ENCODE assay signal across 1 cellular context in the genomic region with DNA sequence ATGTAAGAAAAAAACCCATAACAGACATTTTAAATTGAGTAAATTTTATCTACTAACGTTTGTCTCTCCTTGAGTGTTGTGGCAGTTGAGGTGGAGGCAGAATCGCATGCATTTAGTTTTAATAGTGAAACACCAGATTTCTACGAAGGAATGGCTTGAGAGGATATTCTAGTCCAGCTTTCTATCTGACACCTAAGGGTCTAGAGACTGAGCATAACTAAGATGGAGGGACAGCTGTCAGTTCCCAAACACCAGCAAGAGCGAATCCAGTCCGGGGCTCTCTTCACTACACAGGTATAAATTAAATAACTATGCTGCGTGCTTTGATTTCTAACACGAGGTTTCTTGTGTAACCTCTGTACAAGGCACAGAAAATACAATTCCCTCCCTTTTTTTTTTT.
TF ChIP-seq lines count a peak whose summit lies in the region.

No MANE protein-coding gene starts in this region.

TF ChIP-seq in K562, 482 proteins besides CTCF, POLR2A, EP300 and RAD21 (continued from another document and continues in another):
- TF ChIP-seq, protein P1, sequence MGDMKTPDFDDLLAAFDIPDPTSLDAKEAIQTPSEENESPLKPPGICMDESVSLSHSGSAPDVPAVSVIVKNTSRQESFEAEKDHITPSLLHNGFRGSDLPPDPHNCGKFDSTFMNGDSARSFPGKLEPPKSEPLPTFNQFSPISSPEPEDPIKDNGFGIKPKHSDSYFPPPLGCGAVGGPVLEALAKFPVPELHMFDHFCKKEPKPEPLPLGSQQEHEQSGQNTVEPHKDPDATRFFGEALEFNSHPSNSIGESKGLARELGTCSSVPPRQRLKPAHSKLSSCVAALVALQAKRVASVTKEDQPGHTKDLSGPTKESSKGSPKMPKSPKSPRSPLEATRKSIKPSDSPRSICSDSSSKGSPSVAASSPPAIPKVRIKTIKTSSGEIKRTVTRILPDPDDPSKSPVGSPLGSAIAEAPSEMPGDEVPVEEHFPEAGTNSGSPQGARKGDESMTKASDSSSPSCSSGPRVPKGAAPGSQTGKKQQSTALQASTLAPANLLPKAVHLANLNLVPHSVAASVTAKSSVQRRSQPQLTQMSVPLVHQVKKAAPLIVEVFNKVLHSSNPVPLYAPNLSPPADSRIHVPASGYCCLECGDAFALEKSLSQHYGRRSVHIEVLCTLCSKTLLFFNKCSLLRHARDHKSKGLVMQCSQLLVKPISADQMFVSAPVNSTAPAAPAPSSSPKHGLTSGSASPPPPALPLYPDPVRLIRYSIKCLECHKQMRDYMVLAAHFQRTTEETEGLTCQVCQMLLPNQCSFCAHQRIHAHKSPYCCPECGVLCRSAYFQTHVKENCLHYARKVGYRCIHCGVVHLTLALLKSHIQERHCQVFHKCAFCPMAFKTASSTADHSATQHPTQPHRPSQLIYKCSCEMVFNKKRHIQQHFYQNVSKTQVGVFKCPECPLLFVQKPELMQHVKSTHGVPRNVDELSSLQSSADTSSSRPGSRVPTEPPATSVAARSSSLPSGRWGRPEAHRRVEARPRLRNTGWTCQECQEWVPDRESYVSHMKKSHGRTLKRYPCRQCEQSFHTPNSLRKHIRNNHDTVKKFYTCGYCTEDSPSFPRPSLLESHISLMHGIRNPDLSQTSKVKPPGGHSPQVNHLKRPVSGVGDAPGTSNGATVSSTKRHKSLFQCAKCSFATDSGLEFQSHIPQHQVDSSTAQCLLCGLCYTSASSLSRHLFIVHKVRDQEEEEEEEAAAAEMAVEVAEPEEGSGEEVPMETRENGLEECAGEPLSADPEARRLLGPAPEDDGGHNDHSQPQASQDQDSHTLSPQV (IDR thresholded peaks at IDR 0.05) = peak; percentile 90
- TF ChIP-seq, protein P2, sequence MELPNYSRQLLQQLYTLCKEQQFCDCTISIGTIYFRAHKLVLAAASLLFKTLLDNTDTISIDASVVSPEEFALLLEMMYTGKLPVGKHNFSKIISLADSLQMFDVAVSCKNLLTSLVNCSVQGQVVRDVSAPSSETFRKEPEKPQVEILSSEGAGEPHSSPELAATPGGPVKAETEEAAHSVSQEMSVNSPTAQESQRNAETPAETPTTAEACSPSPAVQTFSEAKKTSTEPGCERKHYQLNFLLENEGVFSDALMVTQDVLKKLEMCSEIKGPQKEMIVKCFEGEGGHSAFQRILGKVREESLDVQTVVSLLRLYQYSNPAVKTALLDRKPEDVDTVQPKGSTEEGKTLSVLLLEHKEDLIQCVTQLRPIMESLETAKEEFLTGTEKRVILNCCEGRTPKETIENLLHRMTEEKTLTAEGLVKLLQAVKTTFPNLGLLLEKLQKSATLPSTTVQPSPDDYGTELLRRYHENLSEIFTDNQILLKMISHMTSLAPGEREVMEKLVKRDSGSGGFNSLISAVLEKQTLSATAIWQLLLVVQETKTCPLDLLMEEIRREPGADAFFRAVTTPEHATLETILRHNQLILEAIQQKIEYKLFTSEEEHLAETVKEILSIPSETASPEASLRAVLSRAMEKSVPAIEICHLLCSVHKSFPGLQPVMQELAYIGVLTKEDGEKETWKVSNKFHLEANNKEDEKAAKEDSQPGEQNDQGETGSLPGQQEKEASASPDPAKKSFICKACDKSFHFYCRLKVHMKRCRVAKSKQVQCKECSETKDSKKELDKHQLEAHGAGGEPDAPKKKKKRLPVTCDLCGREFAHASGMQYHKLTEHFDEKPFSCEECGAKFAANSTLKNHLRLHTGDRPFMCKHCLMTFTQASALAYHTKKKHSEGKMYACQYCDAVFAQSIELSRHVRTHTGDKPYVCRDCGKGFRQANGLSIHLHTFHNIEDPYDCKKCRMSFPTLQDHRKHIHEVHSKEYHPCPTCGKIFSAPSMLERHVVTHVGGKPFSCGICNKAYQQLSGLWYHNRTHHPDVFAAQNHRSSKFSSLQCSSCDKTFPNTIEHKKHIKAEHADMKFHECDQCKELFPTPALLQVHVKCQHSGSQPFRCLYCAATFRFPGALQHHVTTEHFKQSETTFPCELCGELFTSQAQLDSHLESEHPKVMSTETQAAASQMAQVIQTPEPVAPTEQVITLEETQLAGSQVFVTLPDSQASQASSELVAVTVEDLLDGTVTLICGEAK (IDR thresholded peaks at IDR 0.05) = no peak
- TF ChIP-seq, protein P2 (CRISPR knock-in tag; IDR thresholded peaks at IDR 0.05) = no peak
- TF ChIP-seq, protein P3, sequence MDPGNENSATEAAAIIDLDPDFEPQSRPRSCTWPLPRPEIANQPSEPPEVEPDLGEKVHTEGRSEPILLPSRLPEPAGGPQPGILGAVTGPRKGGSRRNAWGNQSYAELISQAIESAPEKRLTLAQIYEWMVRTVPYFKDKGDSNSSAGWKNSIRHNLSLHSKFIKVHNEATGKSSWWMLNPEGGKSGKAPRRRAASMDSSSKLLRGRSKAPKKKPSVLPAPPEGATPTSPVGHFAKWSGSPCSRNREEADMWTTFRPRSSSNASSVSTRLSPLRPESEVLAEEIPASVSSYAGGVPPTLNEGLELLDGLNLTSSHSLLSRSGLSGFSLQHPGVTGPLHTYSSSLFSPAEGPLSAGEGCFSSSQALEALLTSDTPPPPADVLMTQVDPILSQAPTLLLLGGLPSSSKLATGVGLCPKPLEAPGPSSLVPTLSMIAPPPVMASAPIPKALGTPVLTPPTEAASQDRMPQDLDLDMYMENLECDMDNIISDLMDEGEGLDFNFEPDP (CRISPR knock-in tag; IDR thresholded peaks at IDR 0.05) = no peak
- TF ChIP-seq FOS (IDR thresholded peaks at IDR 0.05; ENCODE audit: extremely low read depth, insufficient read length) (no peak), EP400 (IDR thresholded peaks at IDR 0.05) (no peak), ZNF766 (CRISPR knock-in tag; conservative IDR thresholded peaks at IDR 0.05) (peak; percentile 50; the same call in 1 of the 2 replicates), KLF6 (CRISPR knock-in tag; IDR thresholded peaks at IDR 0.05; ENCODE audit: borderline replicate concordance) (peak; percentile 65; the same call in 1 of the 2 replicates), ZNF644 (tag; IDR thresholded peaks at IDR 0.05; ENCODE audit: low read depth) (0 out of 2 replicates have a peak, but pooled peaks have one; percentile 28), BACH1 (tag; IDR thresholded peaks at IDR 0.05) (0 out of 2 replicates have a peak, but pooled peaks have one; percentile 28), NBN (IDR thresholded peaks at IDR 0.05; ENCODE audit: low read depth) (no peak), GATAD2A (IDR thresholded peaks at IDR 0.05) (no peak), DMBX1 (CRISPR knock-in tag; IDR thresholded peaks at IDR 0.05; ENCODE audit: borderline replicate concordance) (peak; percentile 61; the same call in 1 of the 2 replicates), TEAD1 (CRISPR knock-in tag; IDR thresholded peaks at IDR 0.05) (0 out of 4 replicates have a peak, but pooled peaks of 1 of the 2 experiments have one; percentile 11), BMI1 (IDR thresholded peaks at IDR 0.05; ENCODE audit: low read length) (no peak), PTBP1 (IDR thresholded peaks at IDR 0.05; ENCODE audit: low read depth, low read length) (no peak), NR2C1 (IDR thresholded peaks at IDR 0.05) (no peak), NR2C1 (tag; IDR thresholded peaks at IDR 0.05) (0 out of 2 replicates have a peak, but pooled peaks have one; percentile 27), YY1 (IDR thresholded peaks at IDR 0.05; ENCODE audit: borderline replicate concordance in 1 of 3, control insufficient read depth in 1 of 3, extremely low read depth in 1 of 3, insufficient read depth in 3 of 3, insufficient read length in 1 of 3, insufficient replicate concordance in 2 of 3, low read depth in 1 of 3, low read length in 2 of 3) (peak in 1 of 3 experiments; percentile 57), RBBP5 (IDR thresholded peaks at IDR 0.05; ENCODE audit: borderline replicate concordance, insufficient read depth, low read length, poor library complexity, severe bottlenecking) (peak; percentile 47)
- TF ChIP-seq, protein P4, sequence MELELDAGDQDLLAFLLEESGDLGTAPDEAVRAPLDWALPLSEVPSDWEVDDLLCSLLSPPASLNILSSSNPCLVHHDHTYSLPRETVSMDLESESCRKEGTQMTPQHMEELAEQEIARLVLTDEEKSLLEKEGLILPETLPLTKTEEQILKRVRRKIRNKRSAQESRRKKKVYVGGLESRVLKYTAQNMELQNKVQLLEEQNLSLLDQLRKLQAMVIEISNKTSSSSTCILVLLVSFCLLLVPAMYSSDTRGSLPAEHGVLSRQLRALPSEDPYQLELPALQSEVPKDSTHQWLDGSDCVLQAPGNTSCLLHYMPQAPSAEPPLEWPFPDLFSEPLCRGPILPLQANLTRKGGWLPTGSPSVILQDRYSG (tag; conservative IDR thresholded peaks at IDR 0.05; ENCODE audit: low read depth) = 0 out of 2 replicates have a peak, but pooled peaks have one; percentile 26
- TF ChIP-seq, protein P5, sequence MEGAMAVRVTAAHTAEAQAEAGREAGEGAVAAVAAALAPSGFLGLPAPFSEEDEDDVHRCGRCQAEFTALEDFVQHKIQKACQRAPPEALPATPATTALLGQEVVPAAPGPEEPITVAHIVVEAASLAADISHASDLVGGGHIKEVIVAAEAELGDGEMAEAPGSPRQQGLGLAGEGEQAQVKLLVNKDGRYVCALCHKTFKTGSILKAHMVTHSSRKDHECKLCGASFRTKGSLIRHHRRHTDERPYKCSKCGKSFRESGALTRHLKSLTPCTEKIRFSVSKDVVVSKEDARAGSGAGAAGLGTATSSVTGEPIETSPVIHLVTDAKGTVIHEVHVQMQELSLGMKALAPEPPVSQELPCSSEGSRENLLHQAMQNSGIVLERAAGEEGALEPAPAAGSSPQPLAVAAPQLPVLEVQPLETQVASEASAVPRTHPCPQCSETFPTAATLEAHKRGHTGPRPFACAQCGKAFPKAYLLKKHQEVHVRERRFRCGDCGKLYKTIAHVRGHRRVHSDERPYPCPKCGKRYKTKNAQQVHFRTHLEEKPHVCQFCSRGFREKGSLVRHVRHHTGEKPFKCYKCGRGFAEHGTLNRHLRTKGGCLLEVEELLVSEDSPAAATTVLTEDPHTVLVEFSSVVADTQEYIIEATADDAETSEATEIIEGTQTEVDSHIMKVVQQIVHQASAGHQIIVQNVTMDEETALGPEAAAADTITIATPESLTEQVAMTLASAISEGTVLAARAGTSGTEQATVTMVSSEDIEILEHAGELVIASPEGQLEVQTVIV (CRISPR knock-in tag; IDR thresholded peaks at IDR 0.05; ENCODE audit: borderline replicate concordance) = no peak
- TF ChIP-seq, protein P6, sequence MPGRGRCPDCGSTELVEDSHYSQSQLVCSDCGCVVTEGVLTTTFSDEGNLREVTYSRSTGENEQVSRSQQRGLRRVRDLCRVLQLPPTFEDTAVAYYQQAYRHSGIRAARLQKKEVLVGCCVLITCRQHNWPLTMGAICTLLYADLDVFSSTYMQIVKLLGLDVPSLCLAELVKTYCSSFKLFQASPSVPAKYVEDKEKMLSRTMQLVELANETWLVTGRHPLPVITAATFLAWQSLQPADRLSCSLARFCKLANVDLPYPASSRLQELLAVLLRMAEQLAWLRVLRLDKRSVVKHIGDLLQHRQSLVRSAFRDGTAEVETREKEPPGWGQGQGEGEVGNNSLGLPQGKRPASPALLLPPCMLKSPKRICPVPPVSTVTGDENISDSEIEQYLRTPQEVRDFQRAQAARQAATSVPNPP (IDR thresholded peaks at IDR 0.05; ENCODE audit: borderline replicate concordance, insufficient read depth, insufficient read length) = no peak
- TF ChIP-seq, protein P7, sequence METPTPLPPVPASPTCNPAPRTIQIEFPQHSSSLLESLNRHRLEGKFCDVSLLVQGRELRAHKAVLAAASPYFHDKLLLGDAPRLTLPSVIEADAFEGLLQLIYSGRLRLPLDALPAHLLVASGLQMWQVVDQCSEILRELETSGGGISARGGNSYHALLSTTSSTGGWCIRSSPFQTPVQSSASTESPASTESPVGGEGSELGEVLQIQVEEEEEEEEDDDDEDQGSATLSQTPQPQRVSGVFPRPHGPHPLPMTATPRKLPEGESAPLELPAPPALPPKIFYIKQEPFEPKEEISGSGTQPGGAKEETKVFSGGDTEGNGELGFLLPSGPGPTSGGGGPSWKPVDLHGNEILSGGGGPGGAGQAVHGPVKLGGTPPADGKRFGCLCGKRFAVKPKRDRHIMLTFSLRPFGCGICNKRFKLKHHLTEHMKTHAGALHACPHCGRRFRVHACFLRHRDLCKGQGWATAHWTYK (CRISPR knock-in tag; IDR thresholded peaks at IDR 0.05) = peak; percentile 21; the same call in 1 of the 2 replicates
- TF ChIP-seq, protein P8, sequence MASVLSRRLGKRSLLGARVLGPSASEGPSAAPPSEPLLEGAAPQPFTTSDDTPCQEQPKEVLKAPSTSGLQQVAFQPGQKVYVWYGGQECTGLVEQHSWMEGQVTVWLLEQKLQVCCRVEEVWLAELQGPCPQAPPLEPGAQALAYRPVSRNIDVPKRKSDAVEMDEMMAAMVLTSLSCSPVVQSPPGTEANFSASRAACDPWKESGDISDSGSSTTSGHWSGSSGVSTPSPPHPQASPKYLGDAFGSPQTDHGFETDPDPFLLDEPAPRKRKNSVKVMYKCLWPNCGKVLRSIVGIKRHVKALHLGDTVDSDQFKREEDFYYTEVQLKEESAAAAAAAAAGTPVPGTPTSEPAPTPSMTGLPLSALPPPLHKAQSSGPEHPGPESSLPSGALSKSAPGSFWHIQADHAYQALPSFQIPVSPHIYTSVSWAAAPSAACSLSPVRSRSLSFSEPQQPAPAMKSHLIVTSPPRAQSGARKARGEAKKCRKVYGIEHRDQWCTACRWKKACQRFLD (CRISPR knock-in tag; IDR thresholded peaks at IDR 0.05) = 0 out of 2 replicates have a peak, but pooled peaks have one; percentile 15
- TF ChIP-seq, protein P9, sequence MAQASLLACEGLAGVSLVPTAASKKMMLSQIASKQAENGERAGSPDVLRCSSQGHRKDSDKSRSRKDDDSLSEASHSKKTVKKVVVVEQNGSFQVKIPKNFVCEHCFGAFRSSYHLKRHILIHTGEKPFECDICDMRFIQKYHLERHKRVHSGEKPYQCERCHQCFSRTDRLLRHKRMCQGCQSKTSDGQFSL (CRISPR knock-in tag; IDR thresholded peaks at IDR 0.05) = no peak
- TF ChIP-seq, protein P9 (tag; IDR thresholded peaks at IDR 0.05) = peak in 1 of 2 experiments; percentile 64; a peak in 2 of 4 replicates
